20 cellular contexts compared by ENCODE assay signal in the genomic region with DNA sequence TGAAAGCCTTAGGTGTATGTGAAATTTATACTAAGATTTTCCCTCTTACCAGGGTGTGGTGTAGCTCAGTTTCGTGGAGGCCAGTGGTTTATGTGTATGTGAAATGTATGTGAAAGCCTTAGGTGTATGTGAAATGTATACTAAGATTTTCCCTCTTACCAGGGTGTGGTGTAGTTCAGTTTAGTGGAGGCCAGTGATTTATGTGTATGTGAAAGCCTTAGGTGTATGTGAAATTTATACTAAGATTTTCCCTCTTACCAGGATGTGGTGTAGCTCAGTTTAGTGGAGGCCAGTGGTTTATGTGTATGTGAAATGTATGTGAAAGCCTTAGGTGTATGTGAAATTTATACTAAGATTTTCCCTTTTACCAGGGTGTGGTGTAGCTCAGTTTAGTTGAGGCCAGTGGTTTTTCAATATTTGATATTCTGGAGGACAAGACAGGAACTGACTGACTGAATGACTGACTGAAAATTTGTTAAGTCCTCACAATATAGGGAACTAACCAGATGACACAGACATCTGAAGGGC.
DNase-seq lines count a peak whose midpoint lies in the region; ATAC-seq and TF ChIP-seq lines count a peak whose summit lies in the region.
"Had no signal": no experiment of that assay in that cellular context is flagged by ENCODE, and none has a peak within 500 bp of the region (broad histone marks: within the 10 kb centered on the region; RNA-seq: fewer than 3 reads in every experiment).

No MANE protein-coding gene starts in this region.

- H3K27ac ChIP-seq in neural progenitor cell (no peak overlapping the region), Karpas-422 (ENCODE audit: low read length) (no peak overlapping the region)
- H3K27ac ChIP-seq: ovary had no signal

- no peaks in the 10 kb centered on the region for H3F3A ChIP-seq in neural progenitor cell (ENCODE audit: low read depth)

- in situ Hi-C loops in GM13976 (cut with MboI; ENCODE audit: low sequenced_read_pairs, unreplicated experiment), result no loop called here

- H4K20me1 ChIP-seq in neural progenitor cell (ENCODE audit: low read depth) (no peaks in the 10 kb centered on the region), Karpas-422 (ENCODE audit: insufficient read depth, low read depth, low read length) (no peaks in the 10 kb centered on the region)

- H3K4me1 ChIP-seq in neural progenitor cell, result no peaks in the 10 kb centered on the region
- H3K4me1 ChIP-seq in Karpas-422 (ENCODE audit: low read length), result no peaks in the 10 kb centered on the region

- no peak overlapping the region for H3K9ac ChIP-seq in neural progenitor cell
- H3K9ac ChIP-seq in Karpas-422 (ENCODE audit: low read length), result no peak overlapping the region

- H3K9me2 ChIP-seq in Karpas-422 (replicated peaks; ENCODE audit: insufficient read depth, low read length), result no peaks in the 10 kb centered on the region

- no peaks in the 10 kb centered on the region for H3K36me3 Mint-ChIP-seq in neural progenitor cell
- H3K36me3 Mint-ChIP-seq: activated naive CD4-positive, alpha-beta T cell treated with anti-CD3 and anti-CD28 coated beads, Interleukin-2, amount 50 U/mL, for 24 hours had no signal

- peaks cover 17% of the 10 kb centered on the region for H3K4me1 Mint-ChIP-seq in neural progenitor cell
- H3K4me1 Mint-ChIP-seq: activated naive CD4-positive, alpha-beta T cell treated with anti-CD3 and anti-CD28 coated beads, Interleukin-2, amount 50 U/mL, for 24 hours had no signal

- H3K27ac Mint-ChIP-seq in neural progenitor cell, result no peak overlapping the region
- H3K27ac Mint-ChIP-seq: activated naive CD4-positive, alpha-beta T cell treated with anti-CD3 and anti-CD28 coated beads, Interleukin-2, amount 50 U/mL, for 24 hours; T-helper 17 cell had no signal

- ATAC-seq in GM19023 (IDR thresholded peaks at IDR 0.05; ENCODE audit: unreplicated experiment), result peak; percentile 52
- ATAC-seq in HG02642 (IDR thresholded peaks at IDR 0.05; ENCODE audit: poor library complexity, unreplicated experiment), result peak; percentile 62
- ATAC-seq in HG03469 (IDR thresholded peaks at IDR 0.05; ENCODE audit: unreplicated experiment), result peak; percentile 73
- ATAC-seq: T-helper 17 cell had no signal

- H3K79me2 ChIP-seq in neural progenitor cell (ENCODE audit: low read depth) (no peaks in the 10 kb centered on the region), Karpas-422 (ENCODE audit: low read length) (no peaks in the 10 kb centered on the region)

- H3K4me2 ChIP-seq in neural progenitor cell (no peak overlapping the region), Karpas-422 (ENCODE audit: low read depth, low read length, poor library complexity, severe bottlenecking) (no peak overlapping the region)

- no peaks in the 10 kb centered on the region for H3K9me3 Mint-ChIP-seq in neural progenitor cell
- H3K9me3 Mint-ChIP-seq: activated naive CD4-positive, alpha-beta T cell treated with anti-CD3 and anti-CD28 coated beads, Interleukin-2, amount 50 U/mL, for 24 hours had no signal

- no peak overlapping the region for H3K4me3 Mint-ChIP-seq in neural progenitor cell
- H3K4me3 Mint-ChIP-seq: activated naive CD4-positive, alpha-beta T cell treated with anti-CD3 and anti-CD28 coated beads, Interleukin-2, amount 50 U/mL, for 24 hours; T-helper 17 cell had no signal

- H2AFZ ChIP-seq in neural progenitor cell (replicated peaks), result no peak overlapping the region
- H2AFZ ChIP-seq in Karpas-422 (ENCODE audit: low read length), result no peak overlapping the region

- H3K4me3 ChIP-seq in neural progenitor cell, result no peak overlapping the region
- H3K4me3 ChIP-seq in Karpas-422 (ENCODE audit: low read length), result no peak overlapping the region
- H3K4me3 ChIP-seq: ovary had no signal

- TF ChIP-seq CTCF in GM13976 (IDR thresholded peaks at IDR 0.05; ENCODE audit: borderline replicate concordance, control extremely low read depth, extremely low read depth, insufficient read depth, missing control alignments) (no peak), neural progenitor cell (IDR thresholded peaks at IDR 0.05) (no peak)

- H3K27me3 ChIP-seq in neural progenitor cell (no peaks in the 10 kb centered on the region), Karpas-422 (ENCODE audit: low read length) (no peaks in the 10 kb centered on the region)
- H3K27me3 ChIP-seq: ovary had no signal

- H3K27me3 Mint-ChIP-seq in neural progenitor cell (ENCODE audit: insufficient read depth, low read depth), result no peaks in the 10 kb centered on the region
- H3K27me3 Mint-ChIP-seq: activated naive CD4-positive, alpha-beta T cell treated with anti-CD3 and anti-CD28 coated beads, Interleukin-2, amount 50 U/mL, for 24 hours; T-helper 17 cell had no signal

- DNase-seq in GM13976 (ENCODE audit: low spot score), result peak; percentile 27
- no peak for DNase-seq in neural progenitor cell (ENCODE audit: low spot score)
- no peak for DNase-seq in stimulated activated CD4-positive, alpha-beta T cell treated with anti-CD3 and anti-CD28 coated beads, Interleukin-1b, Interleukin-23, amount 100 ng/mL, for 48 hours
- DNase-seq in Karpas-422, result no peak
- no peak for DNase-seq in NCI-H2029 (lab: John Stamatoyannopoulos, UW)
- DNase-seq: activated CD4-positive, CD25-positive, alpha-beta regulatory T cell treated with anti-CD3 and anti-CD28 coated beads, Interleukin-2, amount 50 U/mL, for 72 hours; AML-193; GF-D8; hypothalamus; NCI-H2171; NK-92 treated with Interleukin-12 subunit alpha and Interleukin-12 subunit beta, amount 100 ng/mL, for 24 hours; ovary; Right ventricle myocardium superior; small intestine; stimulated activated naive CD4-positive, alpha-beta T cell; T-helper 17 cell had no signal

- no peaks in the 10 kb centered on the region for H3K9me3 ChIP-seq in neural progenitor cell (ENCODE audit: low read depth)
- 0 out of 2 replicates have a peak, but pooled peaks cover 3% of the 10 kb centered on the region for H3K9me3 ChIP-seq in Karpas-422 (ENCODE audit: low read length)
- H3K9me3 ChIP-seq: ovary had no signal

- H3K36me3 ChIP-seq in neural progenitor cell (no peaks in the 10 kb centered on the region), Karpas-422 (ENCODE audit: insufficient read depth, low read length) (no peaks in the 10 kb centered on the region)
- H3K36me3 ChIP-seq: ovary had no signal
